In the genomic region with DNA sequence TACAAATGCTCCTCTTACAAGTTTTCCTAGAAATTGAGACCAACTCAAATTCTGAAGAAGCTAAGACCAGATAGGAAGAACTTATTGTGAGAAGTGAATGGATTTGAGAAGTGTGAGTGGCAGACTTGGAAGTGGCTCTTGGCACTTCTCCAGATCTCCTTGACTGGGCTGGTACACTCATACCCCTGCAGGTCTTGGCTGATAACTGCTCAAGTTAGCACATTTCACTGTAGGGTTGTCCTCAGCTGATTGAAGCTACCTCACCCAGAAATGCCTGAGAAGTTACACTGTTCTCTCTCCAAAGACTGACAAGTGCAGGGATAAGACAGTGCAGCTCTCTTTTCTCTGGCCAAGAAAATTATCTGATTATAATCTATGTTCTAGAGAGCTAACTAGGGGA, we compare ENCODE assay signal across 13 cellular contexts. TPM values are rescaled to one million over a fixed set of nuclear protein-coding genes. Genes with fewer than 3 reads are reported as not detected.
DNase-seq lines count a peak whose midpoint lies in the region; ATAC-seq and TF ChIP-seq lines count a peak whose summit lies in the region.
"Had no signal": no experiment of that assay in that cellular context is flagged by ENCODE, and none has a peak within 500 bp of the region (broad histone marks: within the 10 kb centered on the region; RNA-seq: fewer than 3 reads in every experiment).

No MANE protein-coding gene starts in this region.

- H3K27ac ChIP-seq in GM23248 = peak overlapping the region; percentile 45

- H4K20me1 ChIP-seq in GM23248 (ENCODE audit: insufficient read depth) = no peaks in the 10 kb centered on the region

- no peaks in the 10 kb centered on the region for H3K9me3 ChIP-seq in GM23248 (ENCODE audit: low read depth)

- H3K9ac ChIP-seq in GM23248 = peak overlapping the region; percentile 10

- no peaks in the 10 kb centered on the region for H3K36me3 ChIP-seq in GM23248 (ENCODE audit: low read depth)

- H3K27me3 ChIP-seq in GM23248 (replicated peaks; ENCODE audit: insufficient read depth) = no peaks in the 10 kb centered on the region

- peaks cover 24% of the 10 kb centered on the region for H3K4me1 ChIP-seq in GM23248 (ENCODE audit: insufficient read depth)

- in situ Hi-C loops in GM23248 (cut with MboI) = no loop called here

- H2AFZ ChIP-seq in GM23248 = peak overlapping the region; percentile 55; the same call in 1 of the 2 replicates

- TF ChIP-seq CTCF in omental fat pad (IDR thresholded peaks at IDR 0.05) = no peak

- ATAC-seq in omental fat pad (ENCODE audit: low FRiP score) (peak; percentile 77), SK-N-SH treated with all-trans-retinoic acid at 6 μM for 48 hours (no peak), GM19395 (IDR thresholded peaks at IDR 0.05; ENCODE audit: unreplicated experiment) (no peak)
- ATAC-seq: T-cell had no signal

- H3K79me2 ChIP-seq in GM23248 (ENCODE audit: insufficient read depth) = no peaks in the 10 kb centered on the region

- H3K9me2 ChIP-seq in GM23248 (ENCODE audit: insufficient read depth) = no peaks in the 10 kb centered on the region

- peak overlapping the region; percentile 8 for H3K4me2 ChIP-seq in GM23248 (ENCODE audit: unreplicated experiment)

- DNase-seq in GM23248 = peak; percentile 50
- DNase-seq in M059J (ENCODE audit: low read depth) = peak; percentile 87
- DNase-seq in dermis blood vessel endothelial cell = peak; percentile 75
- no peak for DNase-seq in omental fat pad (ENCODE audit: low spot score)
- no peak for DNase-seq in activated naive CD4-positive, alpha-beta T cell (lab: John Stamatoyannopoulos, UW)
- DNase-seq in OCI-M2 (lab: John Stamatoyannopoulos, UW; ENCODE audit: unreplicated experiment) = no peak
- DNase-seq: COR-L47, NCI-H510A, nephron progenitor cell, T-cell had no signal

- no peak overlapping the region for H3K4me3 ChIP-seq in GM23248

- H3F3A ChIP-seq in GM23248 (ENCODE audit: insufficient read depth) = peaks cover 22% of the 10 kb centered on the region

TF ChIP-seq in SK-N-SH treated with all-trans-retinoic acid at 6 μM for 48 hours, 23 proteins besides CTCF, POLR2A, EP300 and RAD21:
- TF ChIP-seq BACH2 (CRISPR knock-in tag; IDR thresholded peaks at IDR 0.05; ENCODE audit: borderline replicate concordance) (no peak), ZFP30 (CRISPR knock-in tag; IDR thresholded peaks at IDR 0.05) (no peak)

RNA-seq across cellular contexts. Expression of a gene that starts 16.5 kb away (rescaled TPM):
- 0.32 and 0.38 TPM in 2 replicates for total RNA-seq in GM23248 (2014; rRNA removed; shearing (Covaris generic))
- 0.19 and 0.28 TPM in 2 replicates for polyA plus RNA-seq in GM23248 (2016; fragmentation: Nextera tagmentation; extraction: Ambion mirVana)
- total RNA-seq in M059J (2014; rRNA removed; shearing (Covaris generic)) = 1.5 and 1.8 TPM in 2 replicates
- 0.68 and 0.79 TPM in 2 replicates for total RNA-seq in dermis blood vessel endothelial cell
- 100 to 1,000 TPM in 1 of 4 donors, 10 to 100 TPM in 2, 1 to 10 TPM in 1; 2.7 to 184 (median 58.3) TPM for total RNA-seq in omental fat pad
- polyA plus RNA-seq: IgD-negative memory B cell had no signal

RNA-seq across cellular contexts. Expression of a gene that starts 49.2 kb away (rescaled TPM):
- total RNA-seq in GM23248 (2014; rRNA removed; shearing (Covaris generic)) = 0.11 TPM in 1 of 2 replicates, not detected in the other
- not detected in 2 replicates for polyA plus RNA-seq in GM23248 (2016; fragmentation: Nextera tagmentation; extraction: Ambion mirVana)
- total RNA-seq in M059J (2014; rRNA removed; shearing (Covaris generic)) = not detected in 2 replicates
- total RNA-seq in dermis blood vessel endothelial cell (0.09 and 0.34 TPM in 2 replicates), omental fat pad (under 1 TPM in 1 of 4 donors, not detected in 3; 0.37 TPM)
- total RNA-seq: T-cell had no signal
- polyA plus RNA-seq: IgD-negative memory B cell had no signal

Comparison
In these comparisons a context has a peak if more than half of its experiments do, and no peak if none do; other contexts are left out.
1. DNase-seq: peak in GM23248 (single experiment), M059J (single experiment) and dermis blood vessel endothelial cell (single experiment); none in omental fat pad (single experiment), activated naive CD4-positive, alpha-beta T cell (0 of 4) and OCI-M2 (single experiment).